Comparison of ENCODE assay signal across 2 cellular contexts in the genomic region with DNA sequence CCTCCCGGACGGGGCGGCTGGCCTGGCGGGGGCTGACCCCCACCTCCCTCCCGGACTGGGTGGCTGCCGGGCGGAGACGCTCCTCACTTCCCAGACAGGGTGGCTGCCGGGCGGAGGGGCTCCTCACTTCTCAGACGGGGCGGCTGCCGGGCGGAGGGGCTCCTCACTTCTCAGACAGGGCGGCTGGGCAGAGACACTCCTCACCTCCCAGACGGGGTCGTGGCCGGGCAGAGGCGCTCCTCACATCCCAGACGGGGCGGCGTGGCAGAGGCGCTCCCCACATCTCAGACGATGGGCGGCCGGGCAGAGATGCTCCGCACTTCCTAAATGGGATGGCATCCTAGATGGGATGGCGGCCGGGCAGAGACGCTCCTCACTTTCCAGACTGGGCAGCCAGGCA. TPM values are rescaled to one million over a fixed set of nuclear protein-coding genes. Genes with fewer than 3 reads are reported as not detected.
"Had no signal": no experiment of that assay in that cellular context is flagged by ENCODE, and none has a peak within 500 bp of the region (broad histone marks: within the 10 kb centered on the region; RNA-seq: fewer than 3 reads in every experiment).

No MANE protein-coding gene starts in this region.

RNA-seq across cellular contexts. Expression of a gene that starts 48.5 kb away (rescaled TPM):
- total RNA-seq: LHCN-M2, M059J had no signal
